Comparison of ENCODE assay signal across 8 cellular contexts in genomic region chr7:21791046-21791445, GRCh38.
"Had no signal": no experiment of that assay in that cellular context is flagged by ENCODE, and none has a peak within 500 bp of the region (broad histone marks: within the 10 kb centered on the region; RNA-seq: fewer than 3 reads in every experiment).

No MANE protein-coding gene starts in this region.

- H2AFZ ChIP-seq: GM23248 had no signal

- H3K4me3 ChIP-seq: GM23248, HAP-1 had no signal

- DNase-seq: GM23248, GOT3, H7, HFFc6 had no signal

- ATAC-seq: HCT116, HepG2 had no signal

- H3K9me3 ChIP-seq: HAP-1 had no signal

- H3K27ac ChIP-seq: GM23248, HL-60 had no signal

- H3K36me3 ChIP-seq: HAP-1 had no signal

- H3K9ac ChIP-seq: GM23248 had no signal
